Comparison of ENCODE assay signal across 11 cellular contexts in the genomic region with DNA sequence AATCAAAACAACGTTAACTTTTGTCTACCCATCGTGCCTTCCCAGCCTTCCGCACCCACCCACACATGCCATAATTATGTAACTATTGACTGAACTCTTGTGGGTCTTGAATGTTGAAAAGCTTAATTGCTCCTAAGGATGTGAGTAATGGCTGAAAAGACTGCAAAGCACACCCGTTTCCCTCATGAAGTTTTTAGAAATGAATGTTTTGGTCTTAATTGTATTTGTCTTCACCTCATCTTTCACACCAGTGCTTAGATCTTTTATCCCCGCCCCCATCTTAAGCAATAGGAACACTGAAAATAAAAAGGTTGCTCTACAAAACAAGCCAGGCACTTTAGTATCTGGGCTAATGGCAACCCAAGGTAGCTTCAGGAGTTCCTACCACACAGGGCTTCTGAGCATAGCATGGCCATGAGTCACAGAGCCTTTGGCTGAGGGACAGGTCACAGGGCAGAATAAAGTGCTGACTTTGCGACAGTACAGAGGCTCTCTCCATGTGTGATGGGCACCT.
DNase-seq lines count a peak whose midpoint lies in the region; ATAC-seq and TF ChIP-seq lines count a peak whose summit lies in the region.
"Had no signal": no experiment of that assay in that cellular context is flagged by ENCODE, and none has a peak within 500 bp of the region (broad histone marks: within the 10 kb centered on the region; RNA-seq: fewer than 3 reads in every experiment).

No MANE protein-coding gene starts in this region.

- peak overlapping the region; percentile 70 for H3K27ac Mint-ChIP-seq in Calu3 (ENCODE audit: unreplicated experiment)

- no peaks in the 10 kb centered on the region for H3K9me3 Mint-ChIP-seq in Calu3 (ENCODE audit: low read depth, unreplicated experiment)

- peaks cover 6% of the 10 kb centered on the region for H3K36me3 Mint-ChIP-seq in Calu3 (ENCODE audit: insufficient read depth, unreplicated experiment)

- no peaks in the 10 kb centered on the region for H3K79me2 ChIP-seq in mammary epithelial cell (ENCODE audit: insufficient read depth, low read length)

- no peak overlapping the region for H2AFZ ChIP-seq in mammary epithelial cell (ENCODE audit: low read depth, low read length)

- TF ChIP-seq CTCF in Calu3 (IDR thresholded peaks at IDR 0.05; ENCODE audit: unreplicated experiment) = no peak
- no peak for TF ChIP-seq CTCF in mammary epithelial cell (conservative IDR thresholded peaks at IDR 0.05 in 1 of 2, IDR thresholded peaks at IDR 0.05 in 1 of 2; ENCODE audit: extremely low read depth in 1 of 2, insufficient read depth in 1 of 2, low read depth in 1 of 2, low read length in 2 of 2)

- H3K4me1 ChIP-seq in mammary epithelial cell (ENCODE audit: insufficient read depth, low read length) = peaks cover 9% of the 10 kb centered on the region
- peaks cover 30% of the 10 kb centered on the region for H3K4me1 ChIP-seq in mesodermal cell (ENCODE audit: control insufficient read depth, insufficient read depth, low read length, poor library complexity, severe bottlenecking)

- in situ Hi-C loops in mammary epithelial cell (cut with MboI; ENCODE audit: low sequenced_read_pairs in 2 of 2) = no loop called here

- WGBS in mammary epithelial cell (ENCODE audit: low coverage, missing lambda C conversion rate) = 46% methylated on average over 6 of the region's 6 CpGs
- WGBS in mesodermal cell (ENCODE audit: insufficient coverage in 2 of 2), 2 experiments = 80 to 86% methylated on average over 1 of the region's 6 CpGs

- no peak overlapping the region for H3K4me3 ChIP-seq in mammary epithelial cell (replicated peaks in 1 of 3; ENCODE audit: insufficient read depth in 1 of 3, low read depth in 2 of 3, low read length in 3 of 3)
- no peak overlapping the region for H3K4me3 ChIP-seq in mesodermal cell (ENCODE audit: extremely low read depth, insufficient read depth, low read length, poor library complexity, severe bottlenecking)
- H3K4me3 ChIP-seq: esophagus squamous epithelium had no signal

- no peaks in the 10 kb centered on the region for H3K27me3 Mint-ChIP-seq in Calu3 (ENCODE audit: unreplicated experiment)

- H3K27me3 ChIP-seq in mammary epithelial cell (ENCODE audit: insufficient read depth, low read length) = no peaks in the 10 kb centered on the region
- H3K27me3 ChIP-seq: esophagus squamous epithelium had no signal

- no peak overlapping the region for H3K27ac ChIP-seq in mammary epithelial cell (ENCODE audit: insufficient read depth, low read depth, low read length)
- peak overlapping the region; percentile 52 for H3K27ac ChIP-seq in mesodermal cell (ENCODE audit: low read depth, low read length, severe bottlenecking)
- H3K27ac ChIP-seq: esophagus squamous epithelium had no signal

- CTCF ChIA-PET in Calu3 (lab: Charles Lee) (interaction anchor here (0.7 kb wide), 1 partner anchor 1004 kb away, joined by 4 read pairs; no protein-coding TSS in a partner anchor), mammary epithelial cell (lab: Charles Lee; ENCODE audit: low non-redundant PET) (no interaction called here)

- peak; percentile 81 for DNase-seq in Calu3
- peak; percentile 64 for DNase-seq in mammary epithelial cell
- no peak for DNase-seq in ureter (ENCODE audit: low spot score)
- no peak for DNase-seq in NCI-H1048 (lab: John Stamatoyannopoulos, UW)
- no peak for DNase-seq in GOT3 (lab: John Stamatoyannopoulos, UW)
- DNase-seq: activated naive CD4-positive, alpha-beta T cell treated with anti-CD3 and anti-CD28 coated beads, Interleukin-2, amount 50 U/mL, for 16 hours; esophagus squamous epithelium; stimulated activated CD4-positive, alpha-beta T cell treated with anti-CD3 and anti-CD28 coated beads, Interleukin-2, amount 100 ng/mL, for 24 hours had no signal

- H3K36me3 ChIP-seq in mammary epithelial cell (ENCODE audit: insufficient read depth, low read length) (no peaks in the 10 kb centered on the region), mesodermal cell (ENCODE audit: control insufficient read depth, insufficient read depth, low read length) (no peaks in the 10 kb centered on the region)

- intact Hi-C loops in Calu3 (cut with micrococcal nuclease; ENCODE audit: unreplicated experiment) (loop anchor here (5.0 kb wide), 1 partner anchor 792 kb away; the partner anchor contains the start of gene NRP1), mammary epithelial cell (cut with micrococcal nuclease) (no loop called here)

- BruUV-seq in Calu3 (replicated peaks; lab: Mats Ljungman, UMichigan) (no TSS peak), mammary epithelial cell (replicated peaks; lab: Mats Ljungman, UMichigan) (no TSS peak)

- H3K4me1 Mint-ChIP-seq in Calu3 (ENCODE audit: low read depth, unreplicated experiment) = peaks cover 46% of the 10 kb centered on the region

- no peak overlapping the region for H3K9ac ChIP-seq in mammary epithelial cell (ENCODE audit: insufficient read depth, low read length)

- no peaks in the 10 kb centered on the region for H4K20me1 ChIP-seq in mammary epithelial cell (ENCODE audit: insufficient read depth, low read length)

- peak overlapping the region; percentile 4 for H3K4me3 Mint-ChIP-seq in Calu3 (ENCODE audit: low read depth, unreplicated experiment)

- H3K9me3 ChIP-seq in mammary epithelial cell (replicated peaks; ENCODE audit: insufficient read depth, low read length) (no peaks in the 10 kb centered on the region), mesodermal cell (ENCODE audit: control insufficient read depth, low read length) (no peaks in the 10 kb centered on the region)
- H3K9me3 ChIP-seq: esophagus squamous epithelium had no signal

- no peak for ATAC-seq in HG02571 (IDR thresholded peaks at IDR 0.05; ENCODE audit: unreplicated experiment)

- H3K4me2 ChIP-seq in mammary epithelial cell (ENCODE audit: insufficient read depth, low read depth, low read length) = peak overlapping the region; percentile 8

- dilution Hi-C loops in mammary epithelial cell (cut with HindIII; ENCODE audit: low sequenced_read_pairs) = no loop called here

- no peak for TF ChIP-seq RAD21 in Ishikawa (IDR thresholded peaks at IDR 0.05; ENCODE audit: low read depth)

- no peak for TF ChIP-seq EP300 in Ishikawa (IDR thresholded peaks at IDR 0.05; ENCODE audit: borderline replicate concordance)

TF ChIP-seq in Ishikawa, 13 proteins besides CTCF, POLR2A, EP300 and RAD21:
- TF ChIP-seq EGR1 (IDR thresholded peaks at IDR 0.05) (no peak), CEBPB (IDR thresholded peaks at IDR 0.05) (0 out of 2 replicates have a peak, but pooled peaks have one; percentile 7), FOXM1 (IDR thresholded peaks at IDR 0.05; ENCODE audit: borderline replicate concordance, low read depth) (no peak), TCF12 (IDR thresholded peaks at IDR 0.05; ENCODE audit: low read depth) (no peak), NFIC (IDR thresholded peaks at IDR 0.05) (peak; percentile 22; the same call in 1 of the 2 replicates), CREB1 (IDR thresholded peaks at IDR 0.05; ENCODE audit: low read depth) (no peak), YY1 (IDR thresholded peaks at IDR 0.05; ENCODE audit: low read depth) (no peak), TAF1 (IDR thresholded peaks at IDR 0.05; ENCODE audit: low read depth) (no peak), TEAD4 (IDR thresholded peaks at IDR 0.05) (peak; percentile 59), ZBTB7A (IDR thresholded peaks at IDR 0.05; ENCODE audit: low read depth) (no peak)
- TF ChIP-seq, protein P1, sequence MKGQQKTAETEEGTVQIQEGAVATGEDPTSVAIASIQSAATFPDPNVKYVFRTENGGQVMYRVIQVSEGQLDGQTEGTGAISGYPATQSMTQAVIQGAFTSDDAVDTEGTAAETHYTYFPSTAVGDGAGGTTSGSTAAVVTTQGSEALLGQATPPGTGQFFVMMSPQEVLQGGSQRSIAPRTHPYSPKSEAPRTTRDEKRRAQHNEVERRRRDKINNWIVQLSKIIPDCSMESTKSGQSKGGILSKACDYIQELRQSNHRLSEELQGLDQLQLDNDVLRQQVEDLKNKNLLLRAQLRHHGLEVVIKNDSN (IDR thresholded peaks at IDR 0.05) = no peak
- TF ChIP-seq, protein P2, sequence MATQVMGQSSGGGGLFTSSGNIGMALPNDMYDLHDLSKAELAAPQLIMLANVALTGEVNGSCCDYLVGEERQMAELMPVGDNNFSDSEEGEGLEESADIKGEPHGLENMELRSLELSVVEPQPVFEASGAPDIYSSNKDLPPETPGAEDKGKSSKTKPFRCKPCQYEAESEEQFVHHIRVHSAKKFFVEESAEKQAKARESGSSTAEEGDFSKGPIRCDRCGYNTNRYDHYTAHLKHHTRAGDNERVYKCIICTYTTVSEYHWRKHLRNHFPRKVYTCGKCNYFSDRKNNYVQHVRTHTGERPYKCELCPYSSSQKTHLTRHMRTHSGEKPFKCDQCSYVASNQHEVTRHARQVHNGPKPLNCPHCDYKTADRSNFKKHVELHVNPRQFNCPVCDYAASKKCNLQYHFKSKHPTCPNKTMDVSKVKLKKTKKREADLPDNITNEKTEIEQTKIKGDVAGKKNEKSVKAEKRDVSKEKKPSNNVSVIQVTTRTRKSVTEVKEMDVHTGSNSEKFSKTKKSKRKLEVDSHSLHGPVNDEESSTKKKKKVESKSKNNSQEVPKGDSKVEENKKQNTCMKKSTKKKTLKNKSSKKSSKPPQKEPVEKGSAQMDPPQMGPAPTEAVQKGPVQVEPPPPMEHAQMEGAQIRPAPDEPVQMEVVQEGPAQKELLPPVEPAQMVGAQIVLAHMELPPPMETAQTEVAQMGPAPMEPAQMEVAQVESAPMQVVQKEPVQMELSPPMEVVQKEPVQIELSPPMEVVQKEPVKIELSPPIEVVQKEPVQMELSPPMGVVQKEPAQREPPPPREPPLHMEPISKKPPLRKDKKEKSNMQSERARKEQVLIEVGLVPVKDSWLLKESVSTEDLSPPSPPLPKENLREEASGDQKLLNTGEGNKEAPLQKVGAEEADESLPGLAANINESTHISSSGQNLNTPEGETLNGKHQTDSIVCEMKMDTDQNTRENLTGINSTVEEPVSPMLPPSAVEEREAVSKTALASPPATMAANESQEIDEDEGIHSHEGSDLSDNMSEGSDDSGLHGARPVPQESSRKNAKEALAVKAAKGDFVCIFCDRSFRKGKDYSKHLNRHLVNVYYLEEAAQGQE (IDR thresholded peaks at IDR 0.05; ENCODE audit: low read depth) = no peak
- TF ChIP-seq, protein P3, sequence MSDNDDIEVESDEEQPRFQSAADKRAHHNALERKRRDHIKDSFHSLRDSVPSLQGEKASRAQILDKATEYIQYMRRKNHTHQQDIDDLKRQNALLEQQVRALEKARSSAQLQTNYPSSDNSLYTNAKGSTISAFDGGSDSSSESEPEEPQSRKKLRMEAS (IDR thresholded peaks at IDR 0.05) = no peak

Comparison
In these comparisons a context has a peak if more than half of its experiments do, and no peak if none do; other contexts are left out.
1. DNase-seq: peak in Calu3 (single experiment) and mammary epithelial cell (single experiment); none in ureter (single experiment), NCI-H1048 (single experiment) and GOT3 (single experiment).